6 cellular contexts compared by ENCODE assay signal in the genomic region with DNA sequence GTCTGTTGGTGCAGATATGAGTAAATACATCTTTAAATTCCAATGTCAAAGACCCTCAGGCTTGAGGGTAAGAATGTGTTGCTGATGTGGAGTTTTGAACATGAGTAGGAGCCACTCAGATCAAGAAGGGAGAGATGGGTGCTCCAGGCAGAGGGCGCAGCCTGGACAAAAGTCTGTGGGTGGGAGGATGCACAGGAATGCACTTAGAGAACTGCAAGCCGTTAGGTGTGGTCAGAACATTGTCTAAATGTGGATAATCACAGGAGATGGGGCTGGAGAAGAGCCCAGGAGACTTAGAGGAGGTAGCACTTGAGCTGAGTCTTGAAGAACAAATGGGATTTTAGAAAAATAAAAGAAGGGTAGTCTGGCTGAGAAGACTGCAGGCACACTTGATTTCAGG.
"Had no signal": no experiment of that assay in that cellular context is flagged by ENCODE, and none has a peak within 500 bp of the region (broad histone marks: within the 10 kb centered on the region; RNA-seq: fewer than 3 reads in every experiment).

No MANE protein-coding gene starts in this region.

- FAIRE-seq: HepG2, HTR-8/SVneo had no signal

- ATAC-seq: HepG2 had no signal

- DNase-seq: IMR-90, KBM-7 had no signal

- H3K4me1 Mint-ChIP-seq: IgD-negative memory B cell had no signal

- H3K27ac ChIP-seq: HL-60 had no signal

- H3K27ac Mint-ChIP-seq: IgD-negative memory B cell had no signal

- H3K9me3 Mint-ChIP-seq: IgD-negative memory B cell had no signal

- H3K27me3 Mint-ChIP-seq: IgD-negative memory B cell had no signal

- H3K4me3 Mint-ChIP-seq: IgD-negative memory B cell had no signal
